Comparison of ENCODE assay signal across 23 cellular contexts in genomic region chr1:19307804-19308508, GRCh38. TPM values are rescaled to one million over a fixed set of nuclear protein-coding genes. Genes with fewer than 3 reads are reported as not detected.
DNase-seq lines count a peak whose midpoint lies in the region; ATAC-seq and TF ChIP-seq lines count a peak whose summit lies in the region.
"Had no signal": no experiment of that assay in that cellular context is flagged by ENCODE, and none has a peak within 500 bp of the region (broad histone marks: within the 10 kb centered on the region; RNA-seq: fewer than 3 reads in every experiment).

No MANE protein-coding gene starts in this region.

- intact Hi-C loops in sciatic nerve (cut with DNase I) = no loop called here

- TF ChIP-seq CTCF in endothelial cell (IDR thresholded peaks at IDR 0.05; ENCODE audit: unreplicated experiment) = no peak

- no peak overlapping the region for H3K4me3 Mint-ChIP-seq in activated T-cell treated with anti-CD3 and anti-CD28 coated beads, Interleukin-2, amount 50 U/mL, for 24 hours
- H3K4me3 Mint-ChIP-seq in endothelial cell (ENCODE audit: unreplicated experiment) = peak overlapping the region; percentile 52

- ATAC-seq in sciatic nerve (no peak), HG02642 (IDR thresholded peaks at IDR 0.05; ENCODE audit: poor library complexity, unreplicated experiment) (no peak)
- ATAC-seq: HCT116, Right ventricle myocardium inferior had no signal

- DNase-seq in activated T-cell treated with anti-CD3 and anti-CD28 coated beads, Interleukin-2, amount 50 U/mL, for 24 hours = peak; percentile 21
- DNase-seq in activated T-cell treated with anti-CD3 and anti-CD28 coated beads for 4 hours (no peak), endothelial cell (ENCODE audit: low spot score) (no peak), sciatic nerve (ENCODE audit: low spot score) (peak; percentile 50), Kasumi-1 (lab: John Stamatoyannopoulos, UW) (no peak), NCI-H2196 (lab: John Stamatoyannopoulos, UW; ENCODE audit: unreplicated experiment) (no peak)
- DNase-seq: 8988T, Calu3, DMS153, EL, GF-D8, IMR-90, MV-4-11, NCI-H1105 treated with DMSO at 0.1 percent for 48 hours, NCI-H1694, NCI-H2081, NCI-H2171, NCI-H524 treated with DMSO at 0.1 percent for 48 hours, NCI-H82 had no signal

- H3K36me3 Mint-ChIP-seq in activated T-cell treated with anti-CD3 and anti-CD28 coated beads, Interleukin-2, amount 50 U/mL, for 24 hours (ENCODE audit: low read depth) = peaks cover 67% of the 10 kb centered on the region
- peaks cover 44% of the 10 kb centered on the region for H3K36me3 Mint-ChIP-seq in endothelial cell (ENCODE audit: low read depth, unreplicated experiment)

- H3K9me3 Mint-ChIP-seq in activated T-cell treated with anti-CD3 and anti-CD28 coated beads, Interleukin-2, amount 50 U/mL, for 24 hours = no peaks in the 10 kb centered on the region
- H3K9me3 Mint-ChIP-seq in endothelial cell (ENCODE audit: unreplicated experiment) = no peaks in the 10 kb centered on the region
- H3K9me3 Mint-ChIP-seq: CD8-positive, alpha-beta memory T cell had no signal

- no peak overlapping the region for H3K27ac Mint-ChIP-seq in activated T-cell treated with anti-CD3 and anti-CD28 coated beads, Interleukin-2, amount 50 U/mL, for 24 hours
- no peak overlapping the region for H3K27ac Mint-ChIP-seq in endothelial cell (ENCODE audit: unreplicated experiment)

- H3K4me1 Mint-ChIP-seq in activated T-cell treated with anti-CD3 and anti-CD28 coated beads, Interleukin-2, amount 50 U/mL, for 24 hours (ENCODE audit: low read depth) = peaks cover 21% of the 10 kb centered on the region
- H3K4me1 Mint-ChIP-seq in endothelial cell (ENCODE audit: unreplicated experiment) = peaks cover 9% of the 10 kb centered on the region

- H3K27me3 Mint-ChIP-seq in activated T-cell treated with anti-CD3 and anti-CD28 coated beads, Interleukin-2, amount 50 U/mL, for 24 hours = no peaks in the 10 kb centered on the region
- H3K27me3 Mint-ChIP-seq in endothelial cell (ENCODE audit: unreplicated experiment) = peaks cover 12% of the 10 kb centered on the region
- H3K27me3 Mint-ChIP-seq: CD8-positive, alpha-beta memory T cell had no signal

RNA-seq across cellular contexts. Expression of gene AKR7A2, which starts 4.0 kb away (rescaled TPM):
- 34.1 TPM for total RNA-seq in endothelial cell (ENCODE audit: unreplicated experiment)
- total RNA-seq in sciatic nerve = 35.8 TPM

RNA-seq across cellular contexts. Expression of gene SLC66A1, which starts 4.2 kb away (rescaled TPM):
- total RNA-seq in endothelial cell (ENCODE audit: unreplicated experiment) = 22.6 TPM
- total RNA-seq in sciatic nerve = 10.8 TPM

RNA-seq across cellular contexts. Expression of gene AKR7A3, which starts 19.4 kb away (rescaled TPM):
- total RNA-seq in endothelial cell (ENCODE audit: unreplicated experiment) (1.1 TPM), sciatic nerve (1.6 TPM)
- total RNA-seq: Right ventricle myocardium inferior had no signal

RNA-seq across cellular contexts. Expression of gene MRTO4, which starts 56.4 kb away (rescaled TPM):
- total RNA-seq in endothelial cell (ENCODE audit: unreplicated experiment) (22.4 TPM), sciatic nerve (13.1 TPM)

RNA-seq across cellular contexts. Expression of gene EMC1, which starts 56.6 kb away (rescaled TPM):
- total RNA-seq in endothelial cell (ENCODE audit: unreplicated experiment) (50.5 TPM), sciatic nerve (37.8 TPM)

Comparison
In these comparisons a context has a peak if more than half of its experiments do, and no peak if none do; other contexts are left out.
1. DNase-seq: peak in activated T-cell treated with anti-CD3 and anti-CD28 coated beads, Interleukin-2, amount 50 U/mL, for 24 hours (single experiment) and sciatic nerve (single experiment); none in activated T-cell treated with anti-CD3 and anti-CD28 coated beads for 4 hours (single experiment), endothelial cell (single experiment), Kasumi-1 (0 of 2) and NCI-H2196 (single experiment).